Comparison of ENCODE assay signal across 1 cellular context in the genomic region with DNA sequence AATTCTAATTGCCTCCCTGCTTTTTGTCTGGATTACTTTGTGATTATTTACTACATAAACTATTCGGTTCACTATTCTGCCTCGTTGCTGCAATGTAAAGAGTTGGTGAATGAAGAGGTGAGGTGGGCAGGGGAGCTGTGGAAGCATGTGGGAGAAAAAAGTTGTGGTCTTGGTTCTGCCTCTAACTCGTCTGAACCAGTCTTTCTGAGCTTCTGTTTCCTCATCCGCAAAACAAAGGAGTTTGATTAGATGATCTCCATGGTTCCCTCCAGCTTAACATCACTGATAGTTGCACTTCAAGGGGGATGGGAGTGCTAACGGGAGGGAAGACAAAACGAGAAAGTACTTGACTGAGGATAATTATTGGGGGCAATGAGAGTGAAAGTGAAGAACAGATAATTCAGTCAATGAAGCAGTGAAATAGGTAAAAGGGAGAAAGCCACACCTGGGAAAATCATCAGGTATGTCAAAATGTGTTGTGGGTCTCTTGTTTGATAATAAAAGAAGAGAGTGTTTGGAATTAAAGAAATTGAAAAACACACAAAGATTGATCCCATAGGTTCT.
TF ChIP-seq lines count a peak whose summit lies in the region.

No MANE protein-coding gene starts in this region.

TF ChIP-seq in HepG2, 621 proteins besides CTCF, POLR2A, EP300 and RAD21:
- TF ChIP-seq, protein P1, sequence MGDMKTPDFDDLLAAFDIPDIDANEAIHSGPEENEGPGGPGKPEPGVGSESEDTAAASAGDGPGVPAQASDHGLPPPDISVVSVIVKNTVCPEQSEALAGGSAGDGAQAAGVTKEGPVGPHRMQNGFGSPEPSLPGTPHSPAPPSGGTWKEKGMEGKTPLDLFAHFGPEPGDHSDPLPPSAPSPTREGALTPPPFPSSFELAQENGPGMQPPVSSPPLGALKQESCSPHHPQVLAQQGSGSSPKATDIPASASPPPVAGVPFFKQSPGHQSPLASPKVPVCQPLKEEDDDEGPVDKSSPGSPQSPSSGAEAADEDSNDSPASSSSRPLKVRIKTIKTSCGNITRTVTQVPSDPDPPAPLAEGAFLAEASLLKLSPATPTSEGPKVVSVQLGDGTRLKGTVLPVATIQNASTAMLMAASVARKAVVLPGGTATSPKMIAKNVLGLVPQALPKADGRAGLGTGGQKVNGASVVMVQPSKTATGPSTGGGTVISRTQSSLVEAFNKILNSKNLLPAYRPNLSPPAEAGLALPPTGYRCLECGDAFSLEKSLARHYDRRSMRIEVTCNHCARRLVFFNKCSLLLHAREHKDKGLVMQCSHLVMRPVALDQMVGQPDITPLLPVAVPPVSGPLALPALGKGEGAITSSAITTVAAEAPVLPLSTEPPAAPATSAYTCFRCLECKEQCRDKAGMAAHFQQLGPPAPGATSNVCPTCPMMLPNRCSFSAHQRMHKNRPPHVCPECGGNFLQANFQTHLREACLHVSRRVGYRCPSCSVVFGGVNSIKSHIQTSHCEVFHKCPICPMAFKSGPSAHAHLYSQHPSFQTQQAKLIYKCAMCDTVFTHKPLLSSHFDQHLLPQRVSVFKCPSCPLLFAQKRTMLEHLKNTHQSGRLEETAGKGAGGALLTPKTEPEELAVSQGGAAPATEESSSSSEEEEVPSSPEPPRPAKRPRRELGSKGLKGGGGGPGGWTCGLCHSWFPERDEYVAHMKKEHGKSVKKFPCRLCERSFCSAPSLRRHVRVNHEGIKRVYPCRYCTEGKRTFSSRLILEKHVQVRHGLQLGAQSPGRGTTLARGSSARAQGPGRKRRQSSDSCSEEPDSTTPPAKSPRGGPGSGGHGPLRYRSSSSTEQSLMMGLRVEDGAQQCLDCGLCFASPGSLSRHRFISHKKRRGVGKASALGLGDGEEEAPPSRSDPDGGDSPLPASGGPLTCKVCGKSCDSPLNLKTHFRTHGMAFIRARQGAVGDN (CRISPR knock-in tag; IDR thresholded peaks at IDR 0.05), result no peak
- TF ChIP-seq, protein P2, sequence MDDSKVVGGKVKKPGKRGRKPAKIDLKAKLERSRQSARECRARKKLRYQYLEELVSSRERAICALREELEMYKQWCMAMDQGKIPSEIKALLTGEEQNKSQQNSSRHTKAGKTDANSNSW (CRISPR knock-in tag; IDR thresholded peaks at IDR 0.05; ENCODE audit: borderline replicate concordance), result no peak
- TF ChIP-seq ZNF660 (CRISPR knock-in tag; IDR thresholded peaks at IDR 0.05; ENCODE audit: borderline replicate concordance, low read depth) (no peak), ZNF282 (IDR thresholded peaks at IDR 0.05; ENCODE audit: partially characterized antibody) (no peak), ZNF20 (CRISPR knock-in tag; IDR thresholded peaks at IDR 0.05) (no peak), ZNF10 (CRISPR knock-in tag; IDR thresholded peaks at IDR 0.05; ENCODE audit: borderline replicate concordance, low read depth) (no peak), ZNF619 (CRISPR knock-in tag; IDR thresholded peaks at IDR 0.05) (no peak), XRCC5 (optimal IDR thresholded peaks at IDR 0.05; ENCODE audit: low read length) (no peak), ZSCAN9 (CRISPR knock-in tag; IDR thresholded peaks at IDR 0.05; ENCODE audit: borderline replicate concordance) (no peak)
- TF ChIP-seq, protein P3, sequence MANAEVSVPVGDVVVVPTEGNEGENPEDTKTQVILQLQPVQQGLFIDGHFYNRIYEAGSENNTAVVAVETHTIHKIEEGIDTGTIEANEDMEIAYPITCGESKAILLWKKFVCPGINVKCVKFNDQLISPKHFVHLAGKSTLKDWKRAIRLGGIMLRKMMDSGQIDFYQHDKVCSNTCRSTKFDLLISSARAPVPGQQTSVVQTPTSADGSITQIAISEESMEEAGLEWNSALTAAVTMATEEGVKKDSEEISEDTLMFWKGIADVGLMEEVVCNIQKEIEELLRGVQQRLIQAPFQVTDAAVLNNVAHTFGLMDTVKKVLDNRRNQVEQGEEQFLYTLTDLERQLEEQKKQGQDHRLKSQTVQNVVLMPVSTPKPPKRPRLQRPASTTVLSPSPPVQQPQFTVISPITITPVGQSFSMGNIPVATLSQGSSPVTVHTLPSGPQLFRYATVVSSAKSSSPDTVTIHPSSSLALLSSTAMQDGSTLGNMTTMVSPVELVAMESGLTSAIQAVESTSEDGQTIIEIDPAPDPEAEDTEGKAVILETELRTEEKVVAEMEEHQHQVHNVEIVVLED (CRISPR knock-in tag; IDR thresholded peaks at IDR 0.05; ENCODE audit: borderline replicate concordance), result no peak
- TF ChIP-seq, protein P4, sequence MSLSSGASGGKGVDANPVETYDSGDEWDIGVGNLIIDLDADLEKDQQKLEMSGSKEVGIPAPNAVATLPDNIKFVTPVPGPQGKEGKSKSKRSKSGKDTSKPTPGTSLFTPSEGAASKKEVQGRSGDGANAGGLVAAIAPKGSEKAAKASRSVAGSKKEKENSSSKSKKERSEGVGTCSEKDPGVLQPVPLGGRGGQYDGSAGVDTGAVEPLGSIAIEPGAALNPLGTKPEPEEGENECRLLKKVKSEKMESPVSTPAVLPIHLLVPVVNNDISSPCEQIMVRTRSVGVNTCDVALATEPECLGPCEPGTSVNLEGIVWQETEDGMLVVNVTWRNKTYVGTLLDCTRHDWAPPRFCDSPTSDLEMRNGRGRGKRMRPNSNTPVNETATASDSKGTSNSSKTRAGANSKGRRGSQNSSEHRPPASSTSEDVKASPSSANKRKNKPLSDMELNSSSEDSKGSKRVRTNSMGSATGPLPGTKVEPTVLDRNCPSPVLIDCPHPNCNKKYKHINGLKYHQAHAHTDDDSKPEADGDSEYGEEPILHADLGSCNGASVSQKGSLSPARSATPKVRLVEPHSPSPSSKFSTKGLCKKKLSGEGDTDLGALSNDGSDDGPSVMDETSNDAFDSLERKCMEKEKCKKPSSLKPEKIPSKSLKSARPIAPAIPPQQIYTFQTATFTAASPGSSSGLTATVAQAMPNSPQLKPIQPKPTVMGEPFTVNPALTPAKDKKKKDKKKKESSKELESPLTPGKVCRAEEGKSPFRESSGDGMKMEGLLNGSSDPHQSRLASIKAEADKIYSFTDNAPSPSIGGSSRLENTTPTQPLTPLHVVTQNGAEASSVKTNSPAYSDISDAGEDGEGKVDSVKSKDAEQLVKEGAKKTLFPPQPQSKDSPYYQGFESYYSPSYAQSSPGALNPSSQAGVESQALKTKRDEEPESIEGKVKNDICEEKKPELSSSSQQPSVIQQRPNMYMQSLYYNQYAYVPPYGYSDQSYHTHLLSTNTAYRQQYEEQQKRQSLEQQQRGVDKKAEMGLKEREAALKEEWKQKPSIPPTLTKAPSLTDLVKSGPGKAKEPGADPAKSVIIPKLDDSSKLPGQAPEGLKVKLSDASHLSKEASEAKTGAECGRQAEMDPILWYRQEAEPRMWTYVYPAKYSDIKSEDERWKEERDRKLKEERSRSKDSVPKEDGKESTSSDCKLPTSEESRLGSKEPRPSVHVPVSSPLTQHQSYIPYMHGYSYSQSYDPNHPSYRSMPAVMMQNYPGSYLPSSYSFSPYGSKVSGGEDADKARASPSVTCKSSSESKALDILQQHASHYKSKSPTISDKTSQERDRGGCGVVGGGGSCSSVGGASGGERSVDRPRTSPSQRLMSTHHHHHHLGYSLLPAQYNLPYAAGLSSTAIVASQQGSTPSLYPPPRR (CRISPR knock-in tag; IDR thresholded peaks at IDR 0.05; ENCODE audit: borderline replicate concordance), result no peak
- TF ChIP-seq, protein P5, sequence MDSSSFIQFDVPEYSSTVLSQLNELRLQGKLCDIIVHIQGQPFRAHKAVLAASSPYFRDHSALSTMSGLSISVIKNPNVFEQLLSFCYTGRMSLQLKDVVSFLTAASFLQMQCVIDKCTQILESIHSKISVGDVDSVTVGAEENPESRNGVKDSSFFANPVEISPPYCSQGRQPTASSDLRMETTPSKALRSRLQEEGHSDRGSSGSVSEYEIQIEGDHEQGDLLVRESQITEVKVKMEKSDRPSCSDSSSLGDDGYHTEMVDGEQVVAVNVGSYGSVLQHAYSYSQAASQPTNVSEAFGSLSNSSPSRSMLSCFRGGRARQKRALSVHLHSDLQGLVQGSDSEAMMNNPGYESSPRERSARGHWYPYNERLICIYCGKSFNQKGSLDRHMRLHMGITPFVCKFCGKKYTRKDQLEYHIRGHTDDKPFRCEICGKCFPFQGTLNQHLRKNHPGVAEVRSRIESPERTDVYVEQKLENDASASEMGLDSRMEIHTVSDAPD (CRISPR knock-in tag; IDR thresholded peaks at IDR 0.05), result no peak
